24 cellular contexts compared by ENCODE assay signal in the genomic region with DNA sequence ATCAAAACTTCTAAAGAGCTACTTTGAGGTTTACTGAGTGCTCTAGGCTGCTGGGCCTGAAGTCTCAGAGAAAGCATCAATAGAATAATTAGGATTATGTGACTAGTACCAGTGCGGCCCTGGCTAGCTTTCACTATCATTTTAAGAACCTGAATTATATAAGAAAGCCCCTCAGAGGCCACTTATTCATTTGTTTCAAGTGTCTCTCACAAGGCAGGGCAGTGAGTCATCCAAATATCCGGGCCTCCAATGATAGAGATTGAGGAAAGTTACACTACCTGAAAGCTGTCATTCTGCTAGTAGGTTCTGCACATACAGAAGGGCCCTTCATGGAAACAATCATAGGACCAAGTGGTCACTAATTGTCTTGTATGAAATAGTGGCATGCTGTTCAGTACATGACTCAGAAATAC.
DNase-seq lines count a peak whose midpoint lies in the region; ATAC-seq lines count a peak whose summit lies in the region.
"Had no signal": no experiment of that assay in that cellular context is flagged by ENCODE, and none has a peak within 500 bp of the region (broad histone marks: within the 10 kb centered on the region; RNA-seq: fewer than 3 reads in every experiment).

No MANE protein-coding gene starts in this region.

- POLR2A ChIA-PET in CD8-positive, alpha-beta memory T cell (lab: Charles Lee) = no interaction called here

- H3K27ac ChIP-seq in CD8-positive, alpha-beta memory T cell (ENCODE audit: low read depth, low read length) = no peak overlapping the region
- H3K27ac ChIP-seq: breast epithelium, C4-2B, heart right ventricle, HL-60, left ventricle myocardium inferior, thyroid gland had no signal

- no peak overlapping the region for H3K27ac Mint-ChIP-seq in CD8-positive, alpha-beta memory T cell
- H3K27ac Mint-ChIP-seq: activated CD4-positive, alpha-beta T cell treated with anti-CD3 and anti-CD28 coated beads, Interleukin-2, amount 10 ng/mL, durations not matched to agents 7 days and 5 days; activated naive CD8-positive, alpha-beta T cell treated with anti-CD3 and anti-CD28 coated beads, Interleukin-2, amount 50 U/mL, for 24 hours had no signal

- CTCF ChIA-PET in CD8-positive, alpha-beta memory T cell (lab: Charles Lee) = no interaction called here

- peaks cover 5 to 19% (median 15%) of the 10 kb centered on the region in 5 donors for H3K9me3 Mint-ChIP-seq in CD8-positive, alpha-beta memory T cell

- H3K4me1 ChIP-seq in CD8-positive, alpha-beta memory T cell (ENCODE audit: insufficient read depth, low read length) = no peaks in the 10 kb centered on the region
- H3K4me1 ChIP-seq: breast epithelium, heart right ventricle, left ventricle myocardium inferior, thyroid gland had no signal

- DNase-seq in kidney tubule cell (ENCODE audit: low spot score) (peak; percentile 23), nucleus accumbens (lab: John Stamatoyannopoulos, UW) (no peak)
- no peak for DNase-seq in CD8-positive, alpha-beta memory T cell
- DNase-seq in stimulated activated CD4-positive, alpha-beta T cell treated with anti-CD3 and anti-CD28 coated beads, Interleukin-4, amount 100 ng/mL, for 4 hours = no peak
- DNase-seq in stimulated activated CD4-positive, alpha-beta T cell treated with anti-CD3 and anti-CD28 coated beads, Interleukin-2, amount 100 ng/mL, for 48 hours = no peak
- DNase-seq: activated CD4-positive, alpha-beta T cell treated with anti-CD3 and anti-CD28 coated beads, Interleukin-2, amount 10 ng/mL, durations not matched to agents 7 days and 5 days; activated CD8-positive, alpha-beta memory T cell treated with anti-CD3 and anti-CD28 coated beads, Interleukin-2, amount 50 U/mL, for 48 hours; activated naive CD8-positive, alpha-beta T cell treated with anti-CD3 and anti-CD28 coated beads, Interleukin-2, amount 50 U/mL, for 24 hours; GF-D8; heart right ventricle; IMR-90; left ventricle myocardium inferior; MG63; NCI-H146; NCI-H69; SHP77; stimulated activated naive CD4-positive, alpha-beta T cell treated with Interleukin-2 at 50 U/mL for 16 hours had no signal

- no peak overlapping the region for H3K4me3 Mint-ChIP-seq in CD8-positive, alpha-beta memory T cell
- H3K4me3 Mint-ChIP-seq: activated CD4-positive, alpha-beta T cell treated with anti-CD3 and anti-CD28 coated beads, Interleukin-2, amount 10 ng/mL, durations not matched to agents 7 days and 5 days; activated naive CD8-positive, alpha-beta T cell treated with anti-CD3 and anti-CD28 coated beads, Interleukin-2, amount 50 U/mL, for 24 hours had no signal

- H3K9me3 ChIP-seq in CD8-positive, alpha-beta memory T cell (ENCODE audit: low read length) = no peaks in the 10 kb centered on the region
- H3K9me3 ChIP-seq: MG63, thyroid gland had no signal

- no peak overlapping the region for H3K4me3 ChIP-seq in CD8-positive, alpha-beta memory T cell (ENCODE audit: low read length)
- H3K4me3 ChIP-seq: breast epithelium, heart right ventricle, left ventricle myocardium inferior, MG63, thyroid gland had no signal

- no peaks in the 10 kb centered on the region for H3K27me3 Mint-ChIP-seq in CD8-positive, alpha-beta memory T cell
- H3K27me3 Mint-ChIP-seq: activated CD4-positive, alpha-beta T cell treated with anti-CD3 and anti-CD28 coated beads, Interleukin-2, amount 10 ng/mL, durations not matched to agents 7 days and 5 days; activated naive CD8-positive, alpha-beta T cell treated with anti-CD3 and anti-CD28 coated beads, Interleukin-2, amount 50 U/mL, for 24 hours had no signal

- H3K36me3 Mint-ChIP-seq in CD8-positive, alpha-beta memory T cell = peaks cover 0 to 2% (median 0%) of the 10 kb centered on the region in 3 donors

- H3K36me3 ChIP-seq in CD8-positive, alpha-beta memory T cell (ENCODE audit: insufficient read depth, low read length) = no peaks in the 10 kb centered on the region
- H3K36me3 ChIP-seq: breast epithelium, heart right ventricle, left ventricle myocardium inferior, MG63, thyroid gland had no signal

- no peaks in the 10 kb centered on the region for H3K27me3 ChIP-seq in CD8-positive, alpha-beta memory T cell (ENCODE audit: insufficient read depth, low read length, poor library complexity, severe bottlenecking)
- H3K27me3 ChIP-seq: breast epithelium, heart right ventricle, MG63, thyroid gland had no signal

- H3K4me1 Mint-ChIP-seq in CD8-positive, alpha-beta memory T cell = no peaks in the 10 kb centered on the region
- H3K4me1 Mint-ChIP-seq: activated CD4-positive, alpha-beta T cell treated with anti-CD3 and anti-CD28 coated beads, Interleukin-2, amount 10 ng/mL, durations not matched to agents 7 days and 5 days; activated naive CD8-positive, alpha-beta T cell treated with anti-CD3 and anti-CD28 coated beads, Interleukin-2, amount 50 U/mL, for 24 hours had no signal

- ATAC-seq in GM18861 (IDR thresholded peaks at IDR 0.05; ENCODE audit: unreplicated experiment) (peak; percentile 44), HG02610 (IDR thresholded peaks at IDR 0.05; ENCODE audit: unreplicated experiment) (peak; percentile 68), HG03442 (IDR thresholded peaks at IDR 0.05; ENCODE audit: unreplicated experiment) (peak; percentile 73)
- ATAC-seq: activated naive CD8-positive, alpha-beta T cell treated with anti-CD3 and anti-CD28 coated beads, Interleukin-2, amount 50 U/mL, for 24 hours; heart right ventricle had no signal
